Comparison of ENCODE assay signal across 1 cellular context in the genomic region with DNA sequence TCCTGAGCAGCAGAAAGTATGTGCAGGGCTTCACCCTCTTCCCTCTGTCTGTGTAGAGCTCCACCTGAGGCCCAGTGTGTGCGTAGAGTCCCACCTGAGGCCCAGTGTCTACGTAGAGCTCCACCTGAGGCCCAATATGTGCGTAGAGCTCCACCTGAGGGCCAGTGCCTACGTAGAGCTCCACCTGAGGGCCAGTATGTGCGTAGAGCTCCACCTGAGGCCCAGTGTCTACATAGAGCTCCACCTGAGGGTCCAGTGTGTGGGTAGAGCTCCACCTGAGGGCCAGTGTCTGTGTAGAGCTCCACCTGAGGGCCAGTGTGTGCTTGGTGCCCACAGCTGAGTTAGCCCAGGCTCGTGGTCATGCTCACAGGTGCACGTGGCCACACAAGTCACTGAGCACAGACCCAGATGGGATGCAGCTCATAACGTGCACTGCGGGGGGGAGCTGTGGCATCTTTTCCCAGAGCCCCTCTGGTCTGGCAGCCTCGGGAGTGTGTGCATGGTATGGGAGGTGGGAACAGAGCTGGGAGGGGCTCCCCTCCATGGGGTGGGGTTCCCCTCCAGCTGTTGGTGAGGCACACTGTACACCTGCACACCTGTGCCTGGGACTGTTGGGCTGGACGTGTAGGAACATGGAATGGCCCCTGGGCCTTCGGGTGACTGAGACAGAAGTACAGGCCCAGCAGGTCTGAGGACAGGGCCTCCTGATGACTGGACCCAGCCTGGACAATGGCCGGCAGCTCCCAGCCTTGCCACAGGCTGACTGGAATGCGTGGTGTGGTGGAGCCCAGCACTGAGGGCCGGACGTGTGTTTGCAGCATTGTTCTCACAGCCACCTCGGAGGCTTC.
TF ChIP-seq lines count a peak whose summit lies in the region.

No MANE protein-coding gene starts in this region.

TF ChIP-seq in WTC11, 78 proteins besides CTCF, POLR2A, EP300 and RAD21:
- no peak for TF ChIP-seq MXD4 (CRISPR knock-in tag; IDR thresholded peaks at IDR 0.05; ENCODE audit: borderline replicate concordance)
- TF ChIP-seq ZNF219 (CRISPR knock-in tag; IDR thresholded peaks at IDR 0.05; ENCODE audit: borderline replicate concordance) = no peak
- TF ChIP-seq FOXP1 (CRISPR knock-in tag; IDR thresholded peaks at IDR 0.05; ENCODE audit: borderline replicate concordance) = 0 out of 2 replicates have a peak, but pooled peaks have one; percentile 10
